ENCODE assay signal across 26 cellular contexts in the genomic region with DNA sequence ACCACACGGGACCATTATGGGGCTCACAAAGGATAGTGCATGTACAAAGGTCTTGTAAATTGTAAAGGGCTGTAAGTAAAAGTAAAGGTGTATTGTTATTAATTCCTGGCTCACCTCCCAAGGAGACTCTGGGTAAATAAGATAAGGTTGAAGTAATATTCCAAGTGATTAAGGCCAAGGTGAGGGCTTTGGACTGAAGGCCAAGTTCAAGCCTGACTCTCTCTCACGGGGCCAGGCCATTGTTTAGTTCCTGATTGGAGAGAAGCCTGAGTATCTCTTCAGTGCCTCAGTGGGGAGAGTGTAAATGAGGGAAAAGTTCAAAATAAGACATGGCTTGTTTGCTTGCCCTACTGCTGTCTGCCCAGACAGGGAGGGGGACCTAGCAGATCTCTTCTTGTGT.
"Had no signal": no experiment of that assay in that cellular context is flagged by ENCODE, and none has a peak within 500 bp of the region (broad histone marks: within the 10 kb centered on the region; RNA-seq: fewer than 3 reads in every experiment).

No MANE protein-coding gene starts in this region.

- H3K9me3 Mint-ChIP-seq: mesothelial cell of epicardium; nephron; neural progenitor cell; stimulated activated memory B cell treated with anti-CD40 and anti-IgM and Interleukin-4, amounts not matched to agents 10 μg/mL and 1 μg/mL and 100 μg/mL, for 72 hours had no signal

- H3K36me3 ChIP-seq: gastrocnemius medialis, left lung, neural progenitor cell, prostate gland, right atrium auricular region, sigmoid colon, spleen, tibial nerve, upper lobe of right lung, uterus had no signal

- H3K9me3 ChIP-seq: gastrocnemius medialis, left lung, mucosa of descending colon, prostate gland, right atrium auricular region, sigmoid colon, spleen, testis, tibial nerve, upper lobe of right lung, uterus had no signal

- H3K4me3 ChIP-seq: dorsolateral prefrontal cortex, gastrocnemius medialis, left lung, mucosa of descending colon, neural progenitor cell, prostate gland, right atrium auricular region, sigmoid colon, spleen, testis, tibial nerve, upper lobe of right lung, uterus had no signal

- DNase-seq: dorsolateral prefrontal cortex; effector CD8-positive, alpha-beta T cell; gastrocnemius medialis; head of caudate nucleus; kidney; left lung; mesenchymal stem cell; mucosa of descending colon; naive thymus-derived CD4-positive, alpha-beta T cell; sigmoid colon; spleen; stimulated activated CD4-positive, alpha-beta T cell treated with anti-CD3 and anti-CD28 coated beads, Interleukin-4, amount 100 ng/mL, for 4 hours; stimulated activated naive CD8-positive, alpha-beta T cell treated with anti-CD3 and anti-CD28 coated beads, Interleukin-15, Interleukin-2, amounts not matched to agents 100 U/mL and 50 U/mL, for 24 hours; substantia nigra; testis; upper lobe of right lung; uterus had no signal

- ATAC-seq: gastrocnemius medialis; left lung; mucosa of descending colon; naive thymus-derived CD4-positive, alpha-beta T cell; stimulated activated memory B cell treated with anti-CD40 and anti-IgM and Interleukin-4, amounts not matched to agents 10 μg/mL and 1 μg/mL and 100 μg/mL, for 72 hours; stimulated activated naive CD8-positive, alpha-beta T cell treated with anti-CD3 and anti-CD28 coated beads, Interleukin-15, Interleukin-2, amounts not matched to agents 100 U/mL and 50 U/mL, for 24 hours; upper lobe of right lung had no signal

- H3K27ac Mint-ChIP-seq: mesothelial cell of epicardium; naive thymus-derived CD4-positive, alpha-beta T cell; nephron; neural progenitor cell; stimulated activated memory B cell treated with anti-CD40 and anti-IgM and Interleukin-4, amounts not matched to agents 10 μg/mL and 1 μg/mL and 100 μg/mL, for 72 hours had no signal

- H2AFZ ChIP-seq: neural progenitor cell had no signal

- H3K4me1 ChIP-seq: gastrocnemius medialis, left lung, prostate gland, right atrium auricular region, sigmoid colon, testis, tibial nerve, upper lobe of right lung, uterus had no signal

- H3K27ac ChIP-seq: dorsolateral prefrontal cortex, gastrocnemius medialis, left lung, neural progenitor cell, prostate gland, right atrium auricular region, sigmoid colon, spleen, testis, tibial nerve, upper lobe of right lung, uterus had no signal

- H3K4me1 Mint-ChIP-seq: nephron had no signal

- H3K27me3 ChIP-seq: dorsolateral prefrontal cortex, gastrocnemius medialis, left lung, right atrium auricular region, sigmoid colon, testis, uterus had no signal

- H3K36me3 Mint-ChIP-seq: mesothelial cell of epicardium; naive thymus-derived CD4-positive, alpha-beta T cell; neural progenitor cell; stimulated activated memory B cell treated with anti-CD40 and anti-IgM and Interleukin-4, amounts not matched to agents 10 μg/mL and 1 μg/mL and 100 μg/mL, for 72 hours had no signal

- H3K4me3 Mint-ChIP-seq: mesothelial cell of epicardium; naive thymus-derived CD4-positive, alpha-beta T cell; nephron; neural progenitor cell; stimulated activated memory B cell treated with anti-CD40 and anti-IgM and Interleukin-4, amounts not matched to agents 10 μg/mL and 1 μg/mL and 100 μg/mL, for 72 hours had no signal

- H3K4me2 ChIP-seq: neural progenitor cell had no signal

- FAIRE-seq: colon, endometrium, kidney had no signal
